Comparison of ENCODE assay signal across 1 cellular context in the genomic region with DNA sequence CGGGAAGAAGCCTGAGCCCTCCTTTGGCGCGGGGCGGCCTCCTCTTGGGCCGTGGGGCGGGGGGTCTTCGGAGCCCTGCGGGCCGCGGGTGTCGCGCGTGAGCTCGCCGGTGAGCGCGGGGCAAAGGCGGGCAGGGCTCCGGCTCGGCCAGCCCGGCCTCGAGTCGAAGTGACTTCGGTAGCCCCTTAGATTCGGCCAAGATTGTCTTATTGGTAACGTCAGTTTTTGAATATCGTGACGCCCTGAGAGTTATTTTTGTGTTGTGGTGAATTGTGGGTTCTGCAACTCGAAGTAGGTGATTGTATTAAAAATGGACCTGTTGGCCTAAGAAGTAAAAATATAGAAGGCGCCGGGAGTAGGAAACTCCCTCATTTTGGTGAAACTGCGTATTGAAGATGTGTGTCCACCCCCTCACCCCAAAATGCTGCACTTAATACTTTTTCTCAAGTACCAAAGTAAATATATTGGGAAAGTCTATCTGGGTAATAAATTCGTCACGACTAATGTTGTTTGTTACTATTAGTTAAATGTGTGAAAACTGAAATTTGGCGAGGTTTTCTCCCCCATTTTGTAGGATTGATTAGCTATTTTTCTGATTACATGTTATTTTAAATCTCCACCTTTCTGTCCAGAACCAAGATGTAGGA.
TF ChIP-seq lines count a peak whose summit lies in the region.

No MANE protein-coding gene starts in this region.

TF ChIP-seq in K562, 482 proteins besides CTCF, POLR2A, EP300 and RAD21 (continued from another document and continues in another):
- TF ChIP-seq, protein P1, sequence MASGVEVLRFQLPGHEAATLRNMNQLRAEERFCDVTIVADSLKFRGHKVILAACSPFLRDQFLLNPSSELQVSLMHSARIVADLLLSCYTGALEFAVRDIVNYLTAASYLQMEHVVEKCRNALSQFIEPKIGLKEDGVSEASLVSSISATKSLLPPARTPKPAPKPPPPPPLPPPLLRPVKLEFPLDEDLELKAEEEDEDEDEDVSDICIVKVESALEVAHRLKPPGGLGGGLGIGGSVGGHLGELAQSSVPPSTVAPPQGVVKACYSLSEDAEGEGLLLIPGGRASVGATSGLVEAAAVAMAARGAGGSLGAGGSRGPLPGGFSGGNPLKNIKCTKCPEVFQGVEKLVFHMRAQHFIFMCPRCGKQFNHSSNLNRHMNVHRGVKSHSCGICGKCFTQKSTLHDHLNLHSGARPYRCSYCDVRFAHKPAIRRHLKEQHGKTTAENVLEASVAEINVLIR (CRISPR knock-in tag; IDR thresholded peaks at IDR 0.05) = no peak
- TF ChIP-seq TRIM28 (IDR thresholded peaks at IDR 0.05) = no peak
- TF ChIP-seq, protein P2, sequence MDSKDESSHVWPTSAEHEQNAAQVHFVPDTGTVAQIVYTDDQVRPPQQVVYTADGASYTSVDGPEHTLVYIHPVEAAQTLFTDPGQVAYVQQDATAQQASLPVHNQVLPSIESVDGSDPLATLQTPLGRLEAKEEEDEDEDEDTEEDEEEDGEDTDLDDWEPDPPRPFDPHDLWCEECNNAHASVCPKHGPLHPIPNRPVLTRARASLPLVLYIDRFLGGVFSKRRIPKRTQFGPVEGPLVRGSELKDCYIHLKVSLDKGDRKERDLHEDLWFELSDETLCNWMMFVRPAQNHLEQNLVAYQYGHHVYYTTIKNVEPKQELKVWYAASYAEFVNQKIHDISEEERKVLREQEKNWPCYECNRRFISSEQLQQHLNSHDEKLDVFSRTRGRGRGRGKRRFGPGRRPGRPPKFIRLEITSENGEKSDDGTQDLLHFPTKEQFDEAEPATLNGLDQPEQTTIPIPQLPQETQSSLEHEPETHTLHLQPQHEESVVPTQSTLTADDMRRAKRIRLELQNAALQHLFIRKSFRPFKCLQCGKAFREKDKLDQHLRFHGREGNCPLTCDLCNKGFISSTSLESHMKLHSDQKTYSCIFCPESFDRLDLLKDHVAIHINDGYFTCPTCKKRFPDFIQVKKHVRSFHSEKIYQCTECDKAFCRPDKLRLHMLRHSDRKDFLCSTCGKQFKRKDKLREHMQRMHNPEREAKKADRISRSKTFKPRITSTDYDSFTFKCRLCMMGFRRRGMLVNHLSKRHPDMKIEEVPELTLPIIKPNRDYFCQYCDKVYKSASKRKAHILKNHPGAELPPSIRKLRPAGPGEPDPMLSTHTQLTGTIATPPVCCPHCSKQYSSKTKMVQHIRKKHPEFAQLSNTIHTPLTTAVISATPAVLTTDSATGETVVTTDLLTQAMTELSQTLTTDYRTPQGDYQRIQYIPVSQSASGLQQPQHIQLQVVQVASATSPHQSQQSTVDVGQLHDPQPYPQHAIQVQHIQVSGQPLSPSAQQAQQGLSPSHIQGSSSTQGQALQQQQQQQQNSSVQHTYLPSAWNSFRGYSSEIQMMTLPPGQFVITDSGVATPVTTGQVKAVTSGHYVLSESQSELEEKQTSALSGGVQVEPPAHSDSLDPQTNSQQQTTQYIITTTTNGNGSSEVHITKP (IDR thresholded peaks at IDR 0.05; ENCODE audit: partially characterized antibody) = no peak
- no peak for TF ChIP-seq ARHGAP35 (IDR thresholded peaks at IDR 0.05; ENCODE audit: partially characterized antibody)
- no peak for TF ChIP-seq ARID2 (IDR thresholded peaks at IDR 0.05)
- TF ChIP-seq PPARD (CRISPR knock-in tag; IDR thresholded peaks at IDR 0.05) = no peak
- TF ChIP-seq, protein P3, sequence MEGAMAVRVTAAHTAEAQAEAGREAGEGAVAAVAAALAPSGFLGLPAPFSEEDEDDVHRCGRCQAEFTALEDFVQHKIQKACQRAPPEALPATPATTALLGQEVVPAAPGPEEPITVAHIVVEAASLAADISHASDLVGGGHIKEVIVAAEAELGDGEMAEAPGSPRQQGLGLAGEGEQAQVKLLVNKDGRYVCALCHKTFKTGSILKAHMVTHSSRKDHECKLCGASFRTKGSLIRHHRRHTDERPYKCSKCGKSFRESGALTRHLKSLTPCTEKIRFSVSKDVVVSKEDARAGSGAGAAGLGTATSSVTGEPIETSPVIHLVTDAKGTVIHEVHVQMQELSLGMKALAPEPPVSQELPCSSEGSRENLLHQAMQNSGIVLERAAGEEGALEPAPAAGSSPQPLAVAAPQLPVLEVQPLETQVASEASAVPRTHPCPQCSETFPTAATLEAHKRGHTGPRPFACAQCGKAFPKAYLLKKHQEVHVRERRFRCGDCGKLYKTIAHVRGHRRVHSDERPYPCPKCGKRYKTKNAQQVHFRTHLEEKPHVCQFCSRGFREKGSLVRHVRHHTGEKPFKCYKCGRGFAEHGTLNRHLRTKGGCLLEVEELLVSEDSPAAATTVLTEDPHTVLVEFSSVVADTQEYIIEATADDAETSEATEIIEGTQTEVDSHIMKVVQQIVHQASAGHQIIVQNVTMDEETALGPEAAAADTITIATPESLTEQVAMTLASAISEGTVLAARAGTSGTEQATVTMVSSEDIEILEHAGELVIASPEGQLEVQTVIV (CRISPR knock-in tag; IDR thresholded peaks at IDR 0.05; ENCODE audit: borderline replicate concordance) = no peak
- TF ChIP-seq ZNF384 (IDR thresholded peaks at IDR 0.05; ENCODE audit: low read depth, low read length) = no peak
- 0 out of 4 replicates have a peak, but pooled peaks of 1 of the 2 experiments have one; percentile 5 for TF ChIP-seq NONO (IDR thresholded peaks at IDR 0.05; ENCODE audit: low read depth in 2 of 2, low read length in 1 of 2)
- no peak for TF ChIP-seq SUPT5H (IDR thresholded peaks at IDR 0.05)
- TF ChIP-seq HDGF (IDR thresholded peaks at IDR 0.05) = no peak
- TF ChIP-seq, protein P4, sequence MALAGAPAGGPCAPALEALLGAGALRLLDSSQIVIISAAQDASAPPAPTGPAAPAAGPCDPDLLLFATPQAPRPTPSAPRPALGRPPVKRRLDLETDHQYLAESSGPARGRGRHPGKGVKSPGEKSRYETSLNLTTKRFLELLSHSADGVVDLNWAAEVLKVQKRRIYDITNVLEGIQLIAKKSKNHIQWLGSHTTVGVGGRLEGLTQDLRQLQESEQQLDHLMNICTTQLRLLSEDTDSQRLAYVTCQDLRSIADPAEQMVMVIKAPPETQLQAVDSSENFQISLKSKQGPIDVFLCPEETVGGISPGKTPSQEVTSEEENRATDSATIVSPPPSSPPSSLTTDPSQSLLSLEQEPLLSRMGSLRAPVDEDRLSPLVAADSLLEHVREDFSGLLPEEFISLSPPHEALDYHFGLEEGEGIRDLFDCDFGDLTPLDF (CRISPR knock-in tag; IDR thresholded peaks at IDR 0.05) = no peak
- TF ChIP-seq RB1 (IDR thresholded peaks at IDR 0.05; ENCODE audit: low read depth) = peak; percentile 10; the same call in 1 of the 2 replicates
- no peak for TF ChIP-seq ZNF212 (CRISPR knock-in tag; IDR thresholded peaks at IDR 0.05)
- TF ChIP-seq, protein P5, sequence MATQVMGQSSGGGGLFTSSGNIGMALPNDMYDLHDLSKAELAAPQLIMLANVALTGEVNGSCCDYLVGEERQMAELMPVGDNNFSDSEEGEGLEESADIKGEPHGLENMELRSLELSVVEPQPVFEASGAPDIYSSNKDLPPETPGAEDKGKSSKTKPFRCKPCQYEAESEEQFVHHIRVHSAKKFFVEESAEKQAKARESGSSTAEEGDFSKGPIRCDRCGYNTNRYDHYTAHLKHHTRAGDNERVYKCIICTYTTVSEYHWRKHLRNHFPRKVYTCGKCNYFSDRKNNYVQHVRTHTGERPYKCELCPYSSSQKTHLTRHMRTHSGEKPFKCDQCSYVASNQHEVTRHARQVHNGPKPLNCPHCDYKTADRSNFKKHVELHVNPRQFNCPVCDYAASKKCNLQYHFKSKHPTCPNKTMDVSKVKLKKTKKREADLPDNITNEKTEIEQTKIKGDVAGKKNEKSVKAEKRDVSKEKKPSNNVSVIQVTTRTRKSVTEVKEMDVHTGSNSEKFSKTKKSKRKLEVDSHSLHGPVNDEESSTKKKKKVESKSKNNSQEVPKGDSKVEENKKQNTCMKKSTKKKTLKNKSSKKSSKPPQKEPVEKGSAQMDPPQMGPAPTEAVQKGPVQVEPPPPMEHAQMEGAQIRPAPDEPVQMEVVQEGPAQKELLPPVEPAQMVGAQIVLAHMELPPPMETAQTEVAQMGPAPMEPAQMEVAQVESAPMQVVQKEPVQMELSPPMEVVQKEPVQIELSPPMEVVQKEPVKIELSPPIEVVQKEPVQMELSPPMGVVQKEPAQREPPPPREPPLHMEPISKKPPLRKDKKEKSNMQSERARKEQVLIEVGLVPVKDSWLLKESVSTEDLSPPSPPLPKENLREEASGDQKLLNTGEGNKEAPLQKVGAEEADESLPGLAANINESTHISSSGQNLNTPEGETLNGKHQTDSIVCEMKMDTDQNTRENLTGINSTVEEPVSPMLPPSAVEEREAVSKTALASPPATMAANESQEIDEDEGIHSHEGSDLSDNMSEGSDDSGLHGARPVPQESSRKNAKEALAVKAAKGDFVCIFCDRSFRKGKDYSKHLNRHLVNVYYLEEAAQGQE (CRISPR knock-in tag; IDR thresholded peaks at IDR 0.05; ENCODE audit: low read depth) = no peak
- TF ChIP-seq SLC30A9 (CRISPR knock-in tag; IDR thresholded peaks at IDR 0.05) = no peak
- no peak for TF ChIP-seq FOXJ2 (tag; IDR thresholded peaks at IDR 0.05)
- no peak for TF ChIP-seq SMARCA5 (IDR thresholded peaks at IDR 0.05)
- no peak for TF ChIP-seq ZNF174 (CRISPR knock-in tag; IDR thresholded peaks at IDR 0.05)
- TF ChIP-seq, protein P6, sequence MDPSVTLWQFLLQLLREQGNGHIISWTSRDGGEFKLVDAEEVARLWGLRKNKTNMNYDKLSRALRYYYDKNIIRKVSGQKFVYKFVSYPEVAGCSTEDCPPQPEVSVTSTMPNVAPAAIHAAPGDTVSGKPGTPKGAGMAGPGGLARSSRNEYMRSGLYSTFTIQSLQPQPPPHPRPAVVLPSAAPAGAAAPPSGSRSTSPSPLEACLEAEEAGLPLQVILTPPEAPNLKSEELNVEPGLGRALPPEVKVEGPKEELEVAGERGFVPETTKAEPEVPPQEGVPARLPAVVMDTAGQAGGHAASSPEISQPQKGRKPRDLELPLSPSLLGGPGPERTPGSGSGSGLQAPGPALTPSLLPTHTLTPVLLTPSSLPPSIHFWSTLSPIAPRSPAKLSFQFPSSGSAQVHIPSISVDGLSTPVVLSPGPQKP (CRISPR knock-in tag; IDR thresholded peaks at IDR 0.05) = no peak
- no peak for TF ChIP-seq CBX8 (IDR thresholded peaks at IDR 0.05; ENCODE audit: borderline replicate concordance, extremely low read depth, low read depth, low read length, poor library complexity, severe bottlenecking)
- no peak for TF ChIP-seq SP1 (CRISPR knock-in tag; IDR thresholded peaks at IDR 0.05)
- TF ChIP-seq, protein P7, sequence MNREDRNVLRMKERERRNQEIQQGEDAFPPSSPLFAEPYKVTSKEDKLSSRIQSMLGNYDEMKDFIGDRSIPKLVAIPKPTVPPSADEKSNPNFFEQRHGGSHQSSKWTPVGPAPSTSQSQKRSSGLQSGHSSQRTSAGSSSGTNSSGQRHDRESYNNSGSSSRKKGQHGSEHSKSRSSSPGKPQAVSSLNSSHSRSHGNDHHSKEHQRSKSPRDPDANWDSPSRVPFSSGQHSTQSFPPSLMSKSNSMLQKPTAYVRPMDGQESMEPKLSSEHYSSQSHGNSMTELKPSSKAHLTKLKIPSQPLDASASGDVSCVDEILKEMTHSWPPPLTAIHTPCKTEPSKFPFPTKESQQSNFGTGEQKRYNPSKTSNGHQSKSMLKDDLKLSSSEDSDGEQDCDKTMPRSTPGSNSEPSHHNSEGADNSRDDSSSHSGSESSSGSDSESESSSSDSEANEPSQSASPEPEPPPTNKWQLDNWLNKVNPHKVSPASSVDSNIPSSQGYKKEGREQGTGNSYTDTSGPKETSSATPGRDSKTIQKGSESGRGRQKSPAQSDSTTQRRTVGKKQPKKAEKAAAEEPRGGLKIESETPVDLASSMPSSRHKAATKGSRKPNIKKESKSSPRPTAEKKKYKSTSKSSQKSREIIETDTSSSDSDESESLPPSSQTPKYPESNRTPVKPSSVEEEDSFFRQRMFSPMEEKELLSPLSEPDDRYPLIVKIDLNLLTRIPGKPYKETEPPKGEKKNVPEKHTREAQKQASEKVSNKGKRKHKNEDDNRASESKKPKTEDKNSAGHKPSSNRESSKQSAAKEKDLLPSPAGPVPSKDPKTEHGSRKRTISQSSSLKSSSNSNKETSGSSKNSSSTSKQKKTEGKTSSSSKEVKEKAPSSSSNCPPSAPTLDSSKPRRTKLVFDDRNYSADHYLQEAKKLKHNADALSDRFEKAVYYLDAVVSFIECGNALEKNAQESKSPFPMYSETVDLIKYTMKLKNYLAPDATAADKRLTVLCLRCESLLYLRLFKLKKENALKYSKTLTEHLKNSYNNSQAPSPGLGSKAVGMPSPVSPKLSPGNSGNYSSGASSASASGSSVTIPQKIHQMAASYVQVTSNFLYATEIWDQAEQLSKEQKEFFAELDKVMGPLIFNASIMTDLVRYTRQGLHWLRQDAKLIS (CRISPR knock-in tag; IDR thresholded peaks at IDR 0.05) = 0 out of 2 replicates have a peak, but pooled peaks have one; percentile 1
- TF ChIP-seq ZZZ3 (IDR thresholded peaks at IDR 0.05) = no peak
- no peak for TF ChIP-seq TARDBP (IDR thresholded peaks at IDR 0.05)
- TF ChIP-seq GABPB1 (CRISPR knock-in tag; IDR thresholded peaks at IDR 0.05) = no peak
- TF ChIP-seq, protein P8, sequence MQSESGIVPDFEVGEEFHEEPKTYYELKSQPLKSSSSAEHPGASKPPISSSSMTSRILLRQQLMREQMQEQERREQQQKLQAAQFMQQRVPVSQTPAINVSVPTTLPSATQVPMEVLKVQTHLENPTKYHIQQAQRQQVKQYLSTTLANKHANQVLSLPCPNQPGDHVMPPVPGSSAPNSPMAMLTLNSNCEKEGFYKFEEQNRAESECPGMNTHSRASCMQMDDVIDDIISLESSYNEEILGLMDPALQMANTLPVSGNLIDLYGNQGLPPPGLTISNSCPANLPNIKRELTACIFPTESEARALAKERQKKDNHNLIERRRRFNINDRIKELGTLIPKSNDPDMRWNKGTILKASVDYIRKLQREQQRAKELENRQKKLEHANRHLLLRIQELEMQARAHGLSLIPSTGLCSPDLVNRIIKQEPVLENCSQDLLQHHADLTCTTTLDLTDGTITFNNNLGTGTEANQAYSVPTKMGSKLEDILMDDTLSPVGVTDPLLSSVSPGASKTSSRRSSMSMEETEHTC (IDR thresholded peaks at IDR 0.05) = no peak
- no peak for TF ChIP-seq MTA2 (IDR thresholded peaks at IDR 0.05; ENCODE audit: low read depth)
- TF ChIP-seq ZNF436 (CRISPR knock-in tag; IDR thresholded peaks at IDR 0.05) = no peak
- TF ChIP-seq, protein P9, sequence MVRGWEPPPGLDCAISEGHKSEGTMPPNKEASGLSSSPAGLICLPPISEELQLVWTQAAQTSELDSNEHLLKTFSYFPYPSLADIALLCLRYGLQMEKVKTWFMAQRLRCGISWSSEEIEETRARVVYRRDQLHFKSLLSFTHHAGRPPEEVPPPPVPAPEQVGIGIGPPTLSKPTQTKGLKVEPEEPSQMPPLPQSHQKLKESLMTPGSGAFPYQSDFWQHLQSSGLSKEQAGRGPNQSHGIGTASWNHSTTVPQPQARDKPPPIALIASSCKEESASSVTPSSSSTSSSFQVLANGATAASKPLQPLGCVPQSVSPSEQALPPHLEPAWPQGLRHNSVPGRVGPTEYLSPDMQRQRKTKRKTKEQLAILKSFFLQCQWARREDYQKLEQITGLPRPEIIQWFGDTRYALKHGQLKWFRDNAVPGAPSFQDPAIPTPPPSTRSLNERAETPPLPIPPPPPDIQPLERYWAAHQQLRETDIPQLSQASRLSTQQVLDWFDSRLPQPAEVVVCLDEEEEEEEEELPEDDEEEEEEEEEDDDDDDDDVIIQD (CRISPR knock-in tag; IDR thresholded peaks at IDR 0.05) = no peak
- TF ChIP-seq ZNF830 (CRISPR knock-in tag; IDR thresholded peaks at IDR 0.05) = no peak
- no peak for TF ChIP-seq MCM7 (IDR thresholded peaks at IDR 0.05)
- no peak; a peak in 1 of 4 replicates for TF ChIP-seq TBL1XR1 (IDR thresholded peaks at IDR 0.05; ENCODE audit: low read length in 2 of 2)
- TF ChIP-seq ZNF3 (CRISPR knock-in tag; IDR thresholded peaks at IDR 0.05) = no peak
- no peak for TF ChIP-seq NR1H2 (CRISPR knock-in tag; IDR thresholded peaks at IDR 0.05)
- TF ChIP-seq PYGO2 (tag; IDR thresholded peaks at IDR 0.05) = no peak
- no peak for TF ChIP-seq FOXA1 (IDR thresholded peaks at IDR 0.05; ENCODE audit: borderline replicate concordance)
- TF ChIP-seq MAFF (IDR thresholded peaks at IDR 0.05; ENCODE audit: low read length) = no peak
- TF ChIP-seq ZFP30 (CRISPR knock-in tag; IDR thresholded peaks at IDR 0.05; ENCODE audit: borderline replicate concordance) = no peak
